In the genomic region with DNA sequence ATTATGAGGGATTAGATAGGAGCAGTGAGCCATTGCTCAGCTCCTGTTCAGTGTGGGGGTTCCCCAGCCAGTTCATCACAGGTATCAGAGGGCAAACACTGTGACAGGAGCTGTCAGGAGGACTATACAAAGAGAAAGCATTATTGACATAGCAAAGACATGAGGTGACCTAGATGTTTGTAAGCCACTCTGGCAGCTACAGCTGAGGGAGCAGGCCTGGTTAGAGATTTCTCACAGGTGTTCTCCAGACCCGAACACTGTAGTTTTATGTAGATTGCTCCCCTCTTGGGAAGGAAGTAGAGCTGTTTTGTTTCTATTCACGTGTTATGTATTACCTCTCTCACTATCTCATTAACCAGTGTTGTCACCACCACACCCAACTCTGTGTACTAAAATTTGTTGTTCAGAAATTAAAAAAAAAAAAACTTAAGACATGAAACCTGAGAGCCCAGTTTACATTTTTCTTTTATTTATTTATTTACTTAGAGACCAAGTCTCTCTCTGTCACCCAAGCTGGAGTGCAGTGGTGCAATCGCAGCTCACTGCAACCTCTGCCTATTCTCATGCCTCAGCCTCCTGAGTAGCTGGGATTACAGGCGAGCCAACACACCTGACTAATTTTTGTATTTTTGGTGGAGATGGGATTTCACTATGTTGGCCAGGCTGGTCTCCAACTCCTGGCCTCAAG, we compare ENCODE assay signal across 8 cellular contexts.
DNase-seq lines count a peak whose midpoint lies in the region; ATAC-seq and TF ChIP-seq lines count a peak whose summit lies in the region.

No MANE protein-coding gene starts in this region.

- H3K79me2 ChIP-seq in parathyroid adenoma: peaks cover 2% of the 10 kb centered on the region

- no peaks in the 10 kb centered on the region for H3K9me3 ChIP-seq in parathyroid adenoma (ENCODE audit: control insufficient read depth, low read length)

- H3K9ac ChIP-seq in parathyroid adenoma: no peak overlapping the region

- H3K27ac ChIP-seq in parathyroid adenoma: peak overlapping the region; percentile 12

- no peak overlapping the region for H3K4me2 ChIP-seq in parathyroid adenoma (ENCODE audit: low read length)

- H3K9me3 Mint-ChIP-seq in activated naive CD4-positive, alpha-beta T cell treated with anti-CD3 and anti-CD28 coated beads, Interleukin-2, amount 50 U/mL, for 72 hours: no peaks in the 10 kb centered on the region

- H3K27ac Mint-ChIP-seq in activated naive CD4-positive, alpha-beta T cell treated with anti-CD3 and anti-CD28 coated beads, Interleukin-2, amount 50 U/mL, for 72 hours: peak overlapping the region; percentile 45 to 81

- no peak overlapping the region for H3K4me3 ChIP-seq in parathyroid adenoma (ENCODE audit: low read depth, low read length)

- H2AFZ ChIP-seq in parathyroid adenoma: no peak overlapping the region

- DNase-seq in NCI-H69 (lab: John Stamatoyannopoulos, UW): peak; percentile 85
- DNase-seq in activated naive CD4-positive, alpha-beta T cell treated with anti-CD3 and anti-CD28 coated beads, Interleukin-2, amount 50 U/mL, for 72 hours (ENCODE audit: low spot score in 2 of 2): peak in 1 of 2 donors; percentile 26
- no peak for DNase-seq in globus pallidus (ENCODE audit: low spot score)
- no peak for DNase-seq in mesenteric fat pad (ENCODE audit: low spot score)
- no peak for DNase-seq in D341Med (ENCODE audit: low spot score)

- ATAC-seq in GM18517 (IDR thresholded peaks at IDR 0.05; ENCODE audit: unreplicated experiment): peak; percentile 82
- ATAC-seq in HG02798 (IDR thresholded peaks at IDR 0.05; ENCODE audit: poor library complexity, unreplicated experiment): peak; percentile 83
- ATAC-seq in activated naive CD4-positive, alpha-beta T cell treated with anti-CD3 and anti-CD28 coated beads, Interleukin-2, amount 50 U/mL, for 72 hours: peak; percentile 89 to 93

- H3K4me1 ChIP-seq in parathyroid adenoma: peaks cover 5% of the 10 kb centered on the region

- no peak for TF ChIP-seq CTCF in parathyroid adenoma (IDR thresholded peaks at IDR 0.05)

- no peaks in the 10 kb centered on the region for H3K27me3 ChIP-seq in parathyroid adenoma (ENCODE audit: control insufficient read depth, insufficient read depth, low read length)

- H3K36me3 Mint-ChIP-seq in activated naive CD4-positive, alpha-beta T cell treated with anti-CD3 and anti-CD28 coated beads, Interleukin-2, amount 50 U/mL, for 72 hours: no peaks in the 10 kb centered on the region

- no peaks in the 10 kb centered on the region for H3K36me3 ChIP-seq in parathyroid adenoma (ENCODE audit: control insufficient read depth, insufficient read depth, low read length)
